27 cellular contexts compared by ENCODE assay signal in genomic region chr16:73732143-73732542, GRCh38.
DNase-seq lines count a peak whose midpoint lies in the region; ATAC-seq, FAIRE-seq and TF ChIP-seq lines count a peak whose summit lies in the region.
"Had no signal": no experiment of that assay in that cellular context is flagged by ENCODE, and none has a peak within 500 bp of the region (broad histone marks: within the 10 kb centered on the region; RNA-seq: fewer than 3 reads in every experiment).

No MANE protein-coding gene starts in this region.

- POLR2A ChIA-PET in HepG2 (lab: Yijun Ruan, JAX), result no interaction called here

- H3K4me1 ChIP-seq in hepatocyte (ENCODE audit: insufficient read depth) (no peaks in the 10 kb centered on the region), keratinocyte (ENCODE audit: control insufficient read depth, extremely low read depth, insufficient read depth, low read length) (peaks cover 15% of the 10 kb centered on the region), HepG2 (ENCODE audit: insufficient read depth, low read length) (peaks cover 15% of the 10 kb centered on the region), right lobe of liver (no peaks in the 10 kb centered on the region)
- H3K4me1 ChIP-seq: BE2C, BLaER1 had no signal

- dilution Hi-C loops in keratinocyte (cut with MboI; ENCODE audit: extremely low pct_ligation_motif_present, low sequenced_read_pairs), result no loop called here

- TF ChIP-seq EP300 in HepG2 (IDR thresholded peaks at IDR 0.05; ENCODE audit: low read depth in 2 of 2, low read length in 2 of 2), result no peak
- TF ChIP-seq EP300 in HepG2 (CRISPR knock-in tag; IDR thresholded peaks at IDR 0.05; ENCODE audit: borderline replicate concordance), result no peak

- no peak overlapping the region for H3K4me3 ChIP-seq in hepatocyte
- no peak overlapping the region for H3K4me3 ChIP-seq in keratinocyte (ENCODE audit: control insufficient read depth in 2 of 3, extremely low read depth in 1 of 3, insufficient read depth in 2 of 3, low read depth in 1 of 3, low read length in 3 of 3)
- H3K4me3 ChIP-seq in HepG2 (replicated peaks in 1 of 3; ENCODE audit: insufficient read depth in 1 of 3, low read depth in 2 of 3, low read length in 3 of 3), result no peak overlapping the region; a peak in 1 of 6 replicates
- H3K4me3 ChIP-seq in right lobe of liver, result no peak overlapping the region
- H3K4me3 ChIP-seq: BLaER1, GM12878 had no signal

- ATAC-seq in HepG2 (peak; percentile 90), right lobe of liver (peak in 3 of 4 donors; percentile 47 to 52 (median 51)), HG03442 (IDR thresholded peaks at IDR 0.05; ENCODE audit: unreplicated experiment) (no peak)
- ATAC-seq: GM12878 had no signal

- H3K9me3 ChIP-seq in hepatocyte (ENCODE audit: low read depth), result no peaks in the 10 kb centered on the region
- no peaks in the 10 kb centered on the region for H3K9me3 ChIP-seq in keratinocyte (ENCODE audit: control insufficient read depth, low read depth, low read length)
- peaks cover 4% of the 10 kb centered on the region; the same call in 1 of the 2 replicates for H3K9me3 ChIP-seq in HepG2 (ENCODE audit: low read length)
- no peaks in the 10 kb centered on the region for H3K9me3 ChIP-seq in right lobe of liver
- H3K9me3 ChIP-seq: BE2C, BLaER1 had no signal

- H3K9me1 ChIP-seq in keratinocyte (ENCODE audit: control insufficient read depth, extremely low read depth, insufficient read depth, low read length), result no peaks in the 10 kb centered on the region

- H3K79me2 ChIP-seq in hepatocyte, result no peaks in the 10 kb centered on the region
- H3K79me2 ChIP-seq in keratinocyte (ENCODE audit: control insufficient read depth, insufficient read depth, low read length), result no peaks in the 10 kb centered on the region
- no peaks in the 10 kb centered on the region for H3K79me2 ChIP-seq in HepG2 (ENCODE audit: insufficient read depth, low read length)

- CTCF ChIA-PET in HepG2 (lab: Yijun Ruan, JAX; ENCODE audit: low intra/inter-chr PET ratio, low total read pairs), result no interaction called here

- 81% methylated on average over 1 of the region's 1 CpG for WGBS in hepatocyte (ENCODE audit: low lambda C conversion rate, missing lambda C conversion rate)
- 0% methylated on average over 1 of the region's 1 CpG for WGBS in HepG2 (ENCODE audit: low lambda C conversion rate)
- 50% methylated on average over 1 of the region's 1 CpG for WGBS in right lobe of liver (ENCODE audit: insufficient coverage, low coverage, low lambda C conversion rate, missing lambda C conversion rate)

- H3K9ac ChIP-seq in keratinocyte (ENCODE audit: control insufficient read depth, extremely low read depth, insufficient read depth, low read length) (no peak overlapping the region), HepG2 (ENCODE audit: insufficient read depth, low read depth, low read length) (no peak overlapping the region)
- H3K9ac ChIP-seq: BLaER1 had no signal

- no TSS peak for BruUV-seq in HepG2 (replicated peaks; lab: Mats Ljungman, UMichigan)

- TF ChIP-seq CTCF in hepatocyte (IDR thresholded peaks at IDR 0.05; ENCODE audit: poor library complexity) (no peak), keratinocyte (optimal IDR thresholded peaks at IDR 0.05 in 1 of 3, IDR thresholded peaks at IDR 0.05 in 1 of 3, conservative IDR thresholded peaks at IDR 0.05 in 1 of 3; ENCODE audit: extremely low read depth in 1 of 3, insufficient read depth in 2 of 3, low read length in 3 of 3) (no peak), HepG2 (CRISPR knock-in tag; IDR thresholded peaks at IDR 0.05) (no peak), right lobe of liver (IDR thresholded peaks at IDR 0.05) (no peak)

- FAIRE-seq in keratinocyte (lab: Jason Lieb, UNC) (no peak), HepG2 (lab: Jason Lieb, UNC) (peak; percentile 60)
- FAIRE-seq: A204.1, GM12878, GM12892, GM18507 had no signal

- no peak for DNase-seq in hepatocyte (ENCODE audit: low spot score)
- no peak for DNase-seq in keratinocyte (ENCODE audit: low read depth, low spot score)
- peak; percentile 26 for DNase-seq in HepG2 (ENCODE audit: low spot score)
- DNase-seq in right lobe of liver, result no peak
- DNase-seq in substantia nigra (lab: John Stamatoyannopoulos, UW), result no peak
- no peak for DNase-seq in NCI-H2081 treated with DMSO at 0.1 percent for 48 hours (lab: John Stamatoyannopoulos, UW)
- DNase-seq: 8988T; ACHN; BE2C; C1 segment of cervical spinal cord; CD4-positive, alpha-beta memory T cell; CD4-positive, CD25-positive, alpha-beta regulatory T cell; CD8-positive, alpha-beta memory T cell; COR-L47; DMS 273 treated with DMSO at 0.1 percent for 48 hours; DMS153; DMS53; DMS79; DND-41; EL; GDM1 had no signal

- intact Hi-C loops in HepG2 (cut with micrococcal nuclease; ENCODE audit: unreplicated experiment), result no loop called here
- intact Hi-C loops in right lobe of liver (cut with DNase I), result no loop called here

- TF ChIP-seq POLR2A in HepG2 (IDR thresholded peaks at IDR 0.05; ENCODE audit: insufficient read depth in 1 of 2, low read depth in 2 of 2, low read length in 2 of 2) (no peak), right lobe of liver (IDR thresholded peaks at IDR 0.05) (no peak)

- no peaks in the 10 kb centered on the region for H3K9me2 ChIP-seq in hepatocyte (replicated peaks; ENCODE audit: insufficient read depth)

- in situ Hi-C loops in HepG2 (cut with HindIII; ENCODE audit: extremely low pct_ligation_motif_present, low pct_unique_long_range_greater_than_20kb), result no loop called here

- no peak for TF ChIP-seq RAD21 in HepG2 (CRISPR knock-in tag; IDR thresholded peaks at IDR 0.05)

- H2AFZ ChIP-seq in hepatocyte, result peak overlapping the region; percentile 28
- H2AFZ ChIP-seq in keratinocyte (ENCODE audit: control insufficient read depth, low read length), result peak overlapping the region; percentile 20
- no peak overlapping the region for H2AFZ ChIP-seq in HepG2 (ENCODE audit: low read length)

- H3K27me3 ChIP-seq in hepatocyte, result no peaks in the 10 kb centered on the region
- H3K27me3 ChIP-seq in keratinocyte (ENCODE audit: control insufficient read depth, extremely low read depth, insufficient read depth, low read length), result no peaks in the 10 kb centered on the region
- H3K27me3 ChIP-seq in HepG2 (ENCODE audit: control insufficient read depth in 1 of 2, insufficient read depth in 2 of 2, low read length in 2 of 2), result no peaks in the 10 kb centered on the region
- H3K27me3 ChIP-seq in right lobe of liver, result no peaks in the 10 kb centered on the region
- H3K27me3 ChIP-seq: BLaER1 had no signal

- H3K4me2 ChIP-seq in hepatocyte (no peak overlapping the region), keratinocyte (ENCODE audit: control insufficient read depth, extremely low read depth, insufficient read depth, low read depth, low read length) (no peak overlapping the region), HepG2 (ENCODE audit: low read depth, low read length) (peak overlapping the region; percentile 0; the same call in 1 of the 2 replicates)
- H3K4me2 ChIP-seq: BLaER1 had no signal

- H3K36me3 ChIP-seq in hepatocyte (replicated peaks; ENCODE audit: insufficient read depth, low read depth) (no peaks in the 10 kb centered on the region), keratinocyte (ENCODE audit: control insufficient read depth in 2 of 2, extremely low read depth in 1 of 2, insufficient read depth in 2 of 2, low read length in 2 of 2) (no peaks in the 10 kb centered on the region), HepG2 (replicated peaks in 1 of 2; ENCODE audit: control insufficient read depth in 1 of 2, insufficient read depth in 2 of 2, low read length in 2 of 2) (no peaks in the 10 kb centered on the region), right lobe of liver (no peaks in the 10 kb centered on the region)
- H3K36me3 ChIP-seq: BE2C, BLaER1 had no signal

- H4K20me1 ChIP-seq in hepatocyte (ENCODE audit: insufficient read depth, poor library complexity, severe bottlenecking) (no peaks in the 10 kb centered on the region), keratinocyte (ENCODE audit: control insufficient read depth, extremely low read depth, insufficient read depth, low read length) (no peaks in the 10 kb centered on the region), HepG2 (ENCODE audit: insufficient read depth, low read length) (no peaks in the 10 kb centered on the region)
- H4K20me1 ChIP-seq: BLaER1 had no signal

- H3K27ac ChIP-seq in hepatocyte, result peak overlapping the region; percentile 55
- H3K27ac ChIP-seq in keratinocyte (ENCODE audit: control insufficient read depth, insufficient read depth, low read length), result no peak overlapping the region
- H3K27ac ChIP-seq in HepG2 (ENCODE audit: extremely low read length, insufficient read depth, low read length), result no peak overlapping the region
- H3K27ac ChIP-seq in right lobe of liver, result no peak overlapping the region
- H3K27ac ChIP-seq in substantia nigra (ENCODE audit: low read depth, low read length, poor library complexity, severe bottlenecking), result no peak overlapping the region
- H3K27ac ChIP-seq: BLaER1 had no signal

TF ChIP-seq in HepG2, 621 proteins besides CTCF, POLR2A, EP300 and RAD21 (continues in another document):
- TF ChIP-seq MYC (CRISPR knock-in tag; IDR thresholded peaks at IDR 0.05; ENCODE audit: borderline replicate concordance) (no peak), U2AF1 (optimal IDR thresholded peaks at IDR 0.05; ENCODE audit: low read depth, low read length) (no peak), MAFK (conservative IDR thresholded peaks at IDR 0.05 in 1 of 2, IDR thresholded peaks at IDR 0.05 in 1 of 2; ENCODE audit: low read length in 2 of 2) (no peak), CBX5 (CRISPR knock-in tag; IDR thresholded peaks at IDR 0.05; ENCODE audit: borderline replicate concordance) (no peak), PBX3 (CRISPR knock-in tag; IDR thresholded peaks at IDR 0.05; ENCODE audit: borderline replicate concordance) (no peak), WIZ (CRISPR knock-in tag; IDR thresholded peaks at IDR 0.05) (0 out of 2 replicates have a peak, but pooled peaks have one; percentile 34), ZBTB8A (CRISPR knock-in tag; IDR thresholded peaks at IDR 0.05; ENCODE audit: borderline replicate concordance, low read depth) (no peak)
